In genomic region chrX:102659790-102660757, GRCh38 we compare ENCODE assay signal across 8 cellular contexts. TPM values are rescaled to one million over a fixed set of nuclear protein-coding genes. Genes with fewer than 3 reads are reported as not detected.
A peak's percentile ranks its signal among the peaks of the same experiment; 100 is the strongest.
DNase-seq lines count a peak whose midpoint lies in the region; ATAC-seq, FAIRE-seq and TF ChIP-seq lines count a peak whose summit lies in the region.

No MANE protein-coding gene starts in this region.

- H4K20me1 ChIP-seq in endothelial cell of umbilical vein (replicated peaks; ENCODE audit: control insufficient read depth, extremely low read depth, insufficient read depth, low read length) = no peaks in the 10 kb centered on the region

- H3K4me1 Mint-ChIP-seq in activated CD8-positive, alpha-beta memory T cell treated with anti-CD3 and anti-CD28 coated beads, Interleukin-2, amount 10 ng/mL, durations not matched to agents 7 days and 5 days = peaks cover 6% of the 10 kb centered on the region

- H3K9me1 ChIP-seq in endothelial cell of umbilical vein (replicated peaks; ENCODE audit: control insufficient read depth, extremely low read depth, insufficient read depth, low read length) = no peaks in the 10 kb centered on the region

- peaks cover 3% of the 10 kb centered on the region for H3K36me3 Mint-ChIP-seq in activated CD8-positive, alpha-beta memory T cell treated with anti-CD3 and anti-CD28 coated beads, Interleukin-2, amount 10 ng/mL, durations not matched to agents 7 days and 5 days

- intact Hi-C loops in endothelial cell of umbilical vein (cut with micrococcal nuclease) = no loop called here

- CTCF ChIA-PET in activated CD8-positive, alpha-beta memory T cell treated with anti-CD3 and anti-CD28 coated beads, Interleukin-2, amount 10 ng/mL, durations not matched to agents 7 days and 5 days (lab: Charles Lee) = interaction anchor here (0.5 to 0.7 kb wide), 2 partner anchors 9 to 477 kb away, joined by 3 read pairs; partner anchors contain the start of gene GPRASP1
- CTCF ChIA-PET in endothelial cell of umbilical vein (lab: Charles Lee) = interaction anchor here (0.8 to 1.3 kb wide), 3 partner anchors 11 to 241 kb away, joined by 3 to 5 read pairs (median 4); no protein-coding TSS in a partner anchor

- H3K4me2 ChIP-seq in endothelial cell of umbilical vein (ENCODE audit: insufficient read depth, low read length) = peak overlapping the region; percentile 89

- no peak overlapping the region for H3K27ac ChIP-seq in endothelial cell of umbilical vein (ENCODE audit: insufficient read depth, low read depth, low read length)

- no TSS peak for BruUV-seq in endothelial cell of umbilical vein (replicated peaks; lab: Mats Ljungman, UMichigan)

- H3K4me1 ChIP-seq in endothelial cell of umbilical vein (ENCODE audit: control insufficient read depth, extremely low read depth, insufficient read depth, low read length) = no peaks in the 10 kb centered on the region

- H3K4me3 ChIP-seq in endothelial cell of umbilical vein (replicated peaks in 1 of 3; ENCODE audit: insufficient read depth in 1 of 3, low read depth in 1 of 3, low read length in 3 of 3) = peak overlapping the region; percentile 14 to 76 (median 54)

- peak overlapping the region; percentile 60 for H3K9ac ChIP-seq in endothelial cell of umbilical vein (replicated peaks; ENCODE audit: extremely low read depth, insufficient read depth, low read length)

- peak overlapping the region; percentile 84 for H3K27ac Mint-ChIP-seq in activated CD8-positive, alpha-beta memory T cell treated with anti-CD3 and anti-CD28 coated beads, Interleukin-2, amount 10 ng/mL, durations not matched to agents 7 days and 5 days

- H3K9me3 Mint-ChIP-seq in activated CD8-positive, alpha-beta memory T cell treated with anti-CD3 and anti-CD28 coated beads, Interleukin-2, amount 10 ng/mL, durations not matched to agents 7 days and 5 days (ENCODE audit: low read depth) = no peaks in the 10 kb centered on the region

- TF ChIP-seq CTCF in endothelial cell of umbilical vein (IDR thresholded peaks at IDR 0.05; ENCODE audit: extremely low read depth in 1 of 2, insufficient read depth in 1 of 2, low read depth in 1 of 2, low read length in 2 of 2) = peak in 1 of 2 donors; percentile 14

- dilution Hi-C loops in endothelial cell of umbilical vein (cut with MboI; ENCODE audit: extremely low pct_ligation_motif_present, low sequenced_read_pairs) = no loop called here

- POLR2A ChIA-PET in endothelial cell of umbilical vein (lab: Charles Lee) = no interaction called here

- peak overlapping the region; percentile 81 for H3K4me3 Mint-ChIP-seq in activated CD8-positive, alpha-beta memory T cell treated with anti-CD3 and anti-CD28 coated beads, Interleukin-2, amount 10 ng/mL, durations not matched to agents 7 days and 5 days

- H3K9me3 ChIP-seq in endothelial cell of umbilical vein (replicated peaks; ENCODE audit: control insufficient read depth, insufficient read depth, low read length) = no peaks in the 10 kb centered on the region

- DNase-seq in NCI-H460 (ENCODE audit: extremely low read depth, low read depth) (peak; percentile 62), endothelial cell of umbilical vein (ENCODE audit: low read depth, low spot score) (peak; percentile 74), midbrain (lab: John Stamatoyannopoulos, UW) (peak; percentile 83), H4 (ENCODE audit: low spot score) (no peak)
- DNase-seq in activated CD8-positive, alpha-beta memory T cell treated with anti-CD3 and anti-CD28 coated beads, Interleukin-2, amount 10 ng/mL, durations not matched to agents 7 days and 5 days = peak; percentile 90
- DNase-seq in stimulated activated CD8-positive, alpha-beta memory T cell treated with anti-CD3 and anti-CD28 coated beads, Interleukin-15, amount 100 ng/mL, for 24 hours (ENCODE audit: low read depth) = peak; percentile 47

- no peak for TF ChIP-seq POLR2A in endothelial cell of umbilical vein (IDR thresholded peaks at IDR 0.05; ENCODE audit: low read depth, low read length)

- peak overlapping the region; percentile 68 for H2AFZ ChIP-seq in endothelial cell of umbilical vein (ENCODE audit: low read depth, low read length)

- H3K79me2 ChIP-seq in endothelial cell of umbilical vein (ENCODE audit: control insufficient read depth, insufficient read depth, low read length) = no peaks in the 10 kb centered on the region

- no peaks in the 10 kb centered on the region for H3K36me3 ChIP-seq in endothelial cell of umbilical vein (ENCODE audit: control insufficient read depth in 2 of 2, extremely low read depth in 1 of 2, insufficient read depth in 2 of 2, low read length in 2 of 2)

- H3K27me3 ChIP-seq in endothelial cell of umbilical vein (ENCODE audit: control insufficient read depth in 2 of 2, insufficient read depth in 2 of 2, low read length in 2 of 2) = no peaks in the 10 kb centered on the region

- ATAC-seq in GM18861 (IDR thresholded peaks at IDR 0.05; ENCODE audit: unreplicated experiment) = peak; percentile 74
- peak; percentile 89 for ATAC-seq in HG03060 (IDR thresholded peaks at IDR 0.05; ENCODE audit: low read depth, unreplicated experiment)
- ATAC-seq in activated CD8-positive, alpha-beta memory T cell treated with anti-CD3 and anti-CD28 coated beads, Interleukin-2, amount 10 ng/mL, durations not matched to agents 7 days and 5 days = peak; percentile 99

- FAIRE-seq in endothelial cell of umbilical vein (lab: Jason Lieb, UNC) = peak; percentile 98

- no peaks in the 10 kb centered on the region for H3K27me3 Mint-ChIP-seq in activated CD8-positive, alpha-beta memory T cell treated with anti-CD3 and anti-CD28 coated beads, Interleukin-2, amount 10 ng/mL, durations not matched to agents 7 days and 5 days

TF ChIP-seq in endothelial cell of umbilical vein, 7 proteins besides CTCF, POLR2A, EP300 and RAD21:
- TF ChIP-seq, protein P1, sequence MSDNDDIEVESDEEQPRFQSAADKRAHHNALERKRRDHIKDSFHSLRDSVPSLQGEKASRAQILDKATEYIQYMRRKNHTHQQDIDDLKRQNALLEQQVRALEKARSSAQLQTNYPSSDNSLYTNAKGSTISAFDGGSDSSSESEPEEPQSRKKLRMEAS (IDR thresholded peaks at IDR 0.05; ENCODE audit: insufficient read depth, insufficient read length) = peak; percentile 87
- TF ChIP-seq JUN (IDR thresholded peaks at IDR 0.05; ENCODE audit: borderline replicate concordance, insufficient read depth, insufficient read length, low read depth) (no peak), POLR2AphosphoS5 (IDR thresholded peaks at IDR 0.05; ENCODE audit: insufficient read depth, low read depth, low read length) (peak; percentile 45)

RNA-seq across cellular contexts. Expression of gene GPRASP1, which starts 8.8 kb away (rescaled TPM):
- 0.94 and 2.2 TPM in 2 replicates for total RNA-seq in NCI-H460 (2014; rRNA removed; shearing (Covaris generic))
- polyA plus RNA-seq in NCI-H460 (2014; cell fraction: nucleus; rRNA removed) = 1.7 and 3.2 TPM in 2 replicates
- 1 to 10 TPM in 1 of 2 experiments, under 1 TPM in 1; 0.37 to 1.7 TPM for total RNA-seq in activated CD8-positive, alpha-beta memory T cell treated with anti-CD3 and anti-CD28 coated beads, Interleukin-2, amount 10 ng/mL, durations not matched to agents 7 days and 5 days
- 2.1 and 2.4 TPM in 2 replicates for total RNA-seq in endothelial cell of umbilical vein
- 0.32 and 0.33 TPM in 2 replicates for polyA plus RNA-seq in endothelial cell of umbilical vein
- 0.23 and 0.35 TPM in 2 replicates for polyA plus RNA-seq in endothelial cell of umbilical vein (2011; cell fraction: cytosol; rRNA removed)
- polyA plus RNA-seq in endothelial cell of umbilical vein (2011; cell fraction: nucleus; rRNA removed) = 3.6 and 3.9 TPM in 2 replicates
- 0.52 and 0.76 TPM in 2 replicates for polyA plus RNA-seq in endothelial cell of umbilical vein (2012)
- 0.78 and 2.2 TPM in 2 replicates for polyA minus RNA-seq in endothelial cell of umbilical vein
- not detected for polyA minus RNA-seq in endothelial cell of umbilical vein (2011; cell fraction: cytosol; rRNA and poly(A)+ RNA removed)
- 4.8 and 5.0 TPM in 2 replicates for polyA minus RNA-seq in endothelial cell of umbilical vein (2011; cell fraction: nucleus; rRNA and poly(A)+ RNA removed)
- 0.08 and 0.19 TPM in 2 replicates for total RNA-seq in H4 (2014; rRNA removed; shearing (Covaris generic))

RNA-seq across cellular contexts. Expression of gene GPRASP2, which starts 52.2 kb away (rescaled TPM):
- 7.2 and 9.8 TPM in 2 replicates for total RNA-seq in NCI-H460 (2014; rRNA removed; shearing (Covaris generic))
- 4.0 and 7.6 TPM in 2 replicates for polyA plus RNA-seq in NCI-H460 (2014; cell fraction: nucleus; rRNA removed)
- under 1 TPM; 0.15 to 0.21 TPM for total RNA-seq in activated CD8-positive, alpha-beta memory T cell treated with anti-CD3 and anti-CD28 coated beads, Interleukin-2, amount 10 ng/mL, durations not matched to agents 7 days and 5 days
- total RNA-seq in endothelial cell of umbilical vein = 5.3 and 6.5 TPM in 2 replicates
- 3.7 and 4.9 TPM in 2 replicates for polyA plus RNA-seq in endothelial cell of umbilical vein
- 6.5 and 6.9 TPM in 2 replicates for polyA plus RNA-seq in endothelial cell of umbilical vein (2011; cell fraction: cytosol; rRNA removed)
- 7.9 and 10.0 TPM in 2 replicates for polyA plus RNA-seq in endothelial cell of umbilical vein (2011; cell fraction: nucleus; rRNA removed)
- 7.1 and 8.7 TPM in 2 replicates for polyA plus RNA-seq in endothelial cell of umbilical vein (2012)
- 12.4 and 13.1 TPM in 2 replicates for polyA minus RNA-seq in endothelial cell of umbilical vein
- polyA minus RNA-seq in endothelial cell of umbilical vein (2011; cell fraction: cytosol; rRNA and poly(A)+ RNA removed) = 0.31 TPM
- 2.1 and 2.7 TPM in 2 replicates for polyA minus RNA-seq in endothelial cell of umbilical vein (2011; cell fraction: nucleus; rRNA and poly(A)+ RNA removed)
- 13.6 and 13.8 TPM in 2 replicates for total RNA-seq in H4 (2014; rRNA removed; shearing (Covaris generic))
